11 cellular contexts compared by ENCODE assay signal in genomic region chr3:157166559-157166958, GRCh38. TPM values are rescaled to one million over a fixed set of nuclear protein-coding genes. Genes with fewer than 3 reads are reported as not detected.
DNase-seq lines count a peak whose midpoint lies in the region; ATAC-seq, FAIRE-seq and TF ChIP-seq lines count a peak whose summit lies in the region.
"Had no signal": no experiment of that assay in that cellular context is flagged by ENCODE, and none has a peak within 500 bp of the region (broad histone marks: within the 10 kb centered on the region; RNA-seq: fewer than 3 reads in every experiment).

No MANE protein-coding gene starts in this region.

- no peaks in the 10 kb centered on the region for H3K36me3 ChIP-seq in psoas muscle (ENCODE audit: insufficient read depth in 1 of 2, low read depth in 1 of 2)

- H3K4me1 ChIP-seq in psoas muscle = peaks cover 18% of the 10 kb centered on the region

- DNase-seq in psoas muscle (no peak), RCC 7860 (ENCODE audit: low spot score) (no peak)
- no peak for DNase-seq in activated effector memory CD4-positive, alpha-beta T cell treated with Interleukin-2 at 50 U/mL for 16 hours
- DNase-seq in T-helper 2 cell treated with Interferon-gamma antibody and Interleukin-4, amounts not matched to agents 5 μg/mL and 100 μg/mL, for 36 hours (ENCODE audit: low spot score) = no peak
- DNase-seq: NCI-H187 treated with DMSO at 0.1 percent for 48 hours, occipital lobe had no signal

- no peaks in the 10 kb centered on the region for H3K27me3 ChIP-seq in psoas muscle (ENCODE audit: insufficient read depth in 3 of 3, low read length in 2 of 3)

- peak overlapping the region; percentile 55 for H3K27ac ChIP-seq in psoas muscle

- H3K9me3 Mint-ChIP-seq in T-helper 2 cell treated with Interferon-gamma antibody and Interleukin-4, amounts not matched to agents 5 μg/mL and 100 μg/mL, for 36 hours = no peaks in the 10 kb centered on the region

- no peaks in the 10 kb centered on the region for H3K27me3 Mint-ChIP-seq in T-helper 2 cell treated with Interferon-gamma antibody and Interleukin-4, amounts not matched to agents 5 μg/mL and 100 μg/mL, for 36 hours (ENCODE audit: low read depth)

- whole genome bisulfite sequencing in psoas muscle, 3 donors = 35 to 57% (median 54%) methylated on average over 2 of the region's 2 CpGs

- no peak overlapping the region for H3K4me3 ChIP-seq in psoas muscle

- H3K4me3 Mint-ChIP-seq in T-helper 2 cell treated with Interferon-gamma antibody and Interleukin-4, amounts not matched to agents 5 μg/mL and 100 μg/mL, for 36 hours = no peak overlapping the region

- no peak overlapping the region for H3K27ac Mint-ChIP-seq in T-helper 2 cell treated with Interferon-gamma antibody and Interleukin-4, amounts not matched to agents 5 μg/mL and 100 μg/mL, for 36 hours

- no peak for FAIRE-seq in RCC 7860 (lab: Jason Lieb, UNC)
- FAIRE-seq: colon had no signal

- no peaks in the 10 kb centered on the region for H3K9me3 ChIP-seq in psoas muscle

- TF ChIP-seq CTCF in psoas muscle (IDR thresholded peaks at IDR 0.05) = no peak

- peak; percentile 72 for ATAC-seq in GM18909 (IDR thresholded peaks at IDR 0.05; ENCODE audit: poor library complexity, unreplicated experiment)
- peak; percentile 69 for ATAC-seq in HG02678 (IDR thresholded peaks at IDR 0.05; ENCODE audit: unreplicated experiment)
- ATAC-seq in HG03575 (IDR thresholded peaks at IDR 0.05; ENCODE audit: extremely low read depth, insufficient number of reproducible peaks, low FRiP score, unreplicated experiment) = peak; percentile 40
- peak; percentile 46 to 82 (median 66) for ATAC-seq in psoas muscle
- ATAC-seq in GM19035 (IDR thresholded peaks at IDR 0.05; ENCODE audit: unreplicated experiment) = no peak

- H3K4me1 Mint-ChIP-seq in T-helper 2 cell treated with Interferon-gamma antibody and Interleukin-4, amounts not matched to agents 5 μg/mL and 100 μg/mL, for 36 hours (ENCODE audit: low read depth) = peaks cover 10% of the 10 kb centered on the region

- intact Hi-C loops in psoas muscle (cut with DNase I) = no loop called here

- H3K36me3 Mint-ChIP-seq in T-helper 2 cell treated with Interferon-gamma antibody and Interleukin-4, amounts not matched to agents 5 μg/mL and 100 μg/mL, for 36 hours (ENCODE audit: low read depth) = peaks cover 4% of the 10 kb centered on the region

RNA-seq across cellular contexts. Expression of gene CCNL1, which starts 6.6 kb away (rescaled TPM):
- 10 to 100 TPM; 21.8 to 55.5 (median 42.9) TPM for total RNA-seq in psoas muscle
- polyA plus RNA-seq in psoas muscle = 10 to 100 TPM; 27.4 to 34.5 (median 29.2) TPM
